8 cellular contexts compared by ENCODE assay signal in the genomic region with DNA sequence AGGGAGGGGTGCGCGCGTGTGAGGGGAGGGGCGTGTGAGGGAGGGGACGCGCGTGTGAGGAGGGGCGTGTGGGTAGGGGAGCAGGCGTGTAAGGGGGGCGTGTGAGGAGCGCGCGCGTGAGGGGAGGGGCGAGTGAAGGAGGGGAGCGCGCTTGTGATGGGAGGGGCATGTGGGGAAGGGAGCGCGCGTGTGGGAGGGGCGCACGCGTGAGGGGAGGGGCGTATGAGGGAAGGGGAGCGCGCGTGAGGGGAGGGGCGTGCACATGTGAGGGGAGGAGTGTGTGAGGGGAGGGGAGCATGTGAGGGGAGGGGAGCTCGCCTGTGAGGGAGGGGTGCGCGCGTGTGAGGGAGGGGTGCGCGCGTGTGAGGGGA. TPM values are rescaled to one million over a fixed set of nuclear protein-coding genes. Genes with fewer than 3 reads are reported as not detected.
DNase-seq lines count a peak whose midpoint lies in the region; ATAC-seq and TF ChIP-seq lines count a peak whose summit lies in the region.

No MANE protein-coding gene starts in this region.

- H3K27ac ChIP-seq in CD8-positive, alpha-beta memory T cell (ENCODE audit: low read depth, low read length): no peak overlapping the region
- H3K27ac ChIP-seq in HUES64 (ENCODE audit: low read depth, low read length): no peak overlapping the region
- no peak overlapping the region for H3K27ac ChIP-seq in SJCRH30
- no peak overlapping the region for H3K27ac ChIP-seq in foreskin keratinocyte
- peak overlapping the region; percentile 65 for H3K27ac ChIP-seq in subcutaneous abdominal adipose tissue (ENCODE audit: low read depth, low read length)

- TF ChIP-seq CTCF in foreskin keratinocyte (conservative IDR thresholded peaks at IDR 0.05): no peak

- WGBS in HUES64: 1% methylated on average over 29 of the region's 35 CpGs

- no peak overlapping the region for H3K9ac ChIP-seq in HUES64 (ENCODE audit: low read depth, low read length)
- H3K9ac ChIP-seq in subcutaneous abdominal adipose tissue (ENCODE audit: low read length in 5 of 5): no peak overlapping the region

- H3K9me3 Mint-ChIP-seq in CD8-positive, alpha-beta memory T cell: no peaks in the 10 kb centered on the region

- CTCF ChIA-PET in CD8-positive, alpha-beta memory T cell (lab: Charles Lee): interaction anchor here (1.0 to 12.3 kb wide), 3 partner anchors 16 to 81 kb away, joined by 3 to 179 read pairs (median 3); a partner anchor contains a TSS

- ATAC-seq in foreskin keratinocyte (peak; percentile 2), GM21717 (IDR thresholded peaks at IDR 0.05; ENCODE audit: unreplicated experiment) (no peak)

- H3K4me3 Mint-ChIP-seq in CD8-positive, alpha-beta memory T cell: peak overlapping the region; percentile 92 to 98 (median 95)

- peaks cover 27 to 45% (median 38%) of the 10 kb centered on the region in 3 donors for H3K4me1 Mint-ChIP-seq in CD8-positive, alpha-beta memory T cell

- POLR2A ChIA-PET in CD8-positive, alpha-beta memory T cell (lab: Charles Lee): interaction anchor here (2.5 kb wide), 1 partner anchor 16 kb away, joined by 45 read pairs; a partner anchor contains a TSS

- H3K27me3 ChIP-seq in CD8-positive, alpha-beta memory T cell (ENCODE audit: insufficient read depth, low read length, poor library complexity, severe bottlenecking): no peaks in the 10 kb centered on the region
- H3K27me3 ChIP-seq in HUES64 (ENCODE audit: insufficient read depth, low read length) (peaks cover 17% of the 10 kb centered on the region), SJCRH30 (no peaks in the 10 kb centered on the region), foreskin keratinocyte (no peaks in the 10 kb centered on the region), neuron (ENCODE audit: insufficient read depth, low read length) (no peaks in the 10 kb centered on the region), subcutaneous abdominal adipose tissue (ENCODE audit: control insufficient read depth in 5 of 5, insufficient read depth in 4 of 5, low read length in 5 of 5) (no peaks in the 10 kb centered on the region)

- peak; percentile 79 to 90 (median 81) for DNase-seq in CD8-positive, alpha-beta memory T cell
- DNase-seq in SJCRH30 (peak; percentile 92 to 94), foreskin keratinocyte (peak; percentile 57 to 78)
- peak; percentile 76 to 89 (median 84) for DNase-seq in activated naive CD4-positive, alpha-beta T cell (lab: John Stamatoyannopoulos, UW)

- peak overlapping the region; percentile 82 for H2AFZ ChIP-seq in neuron (ENCODE audit: low read depth, low read length)

- no peak overlapping the region for H3K4me3 ChIP-seq in CD8-positive, alpha-beta memory T cell (ENCODE audit: low read length)
- peak overlapping the region; percentile 93 for H3K4me3 ChIP-seq in HUES64 (ENCODE audit: low read length)
- H3K4me3 ChIP-seq in SJCRH30: no peak overlapping the region
- H3K4me3 ChIP-seq in neuron (ENCODE audit: low read length): peak overlapping the region; percentile 85
- peak overlapping the region in 4 of 5 donors; percentile 17 to 93 (median 89) for H3K4me3 ChIP-seq in subcutaneous abdominal adipose tissue (ENCODE audit: low read depth in 1 of 5, low read length in 5 of 5)

- H3K4me1 ChIP-seq in CD8-positive, alpha-beta memory T cell (ENCODE audit: insufficient read depth, low read length): peaks cover 22% of the 10 kb centered on the region
- H3K4me1 ChIP-seq in HUES64 (ENCODE audit: insufficient read depth, low read length) (peaks cover 10% of the 10 kb centered on the region), SJCRH30 (peaks cover 10% of the 10 kb centered on the region; the same call in 1 of the 2 replicates), foreskin keratinocyte (no peaks in the 10 kb centered on the region), neuron (ENCODE audit: insufficient read depth, low read length) (peaks cover 22% of the 10 kb centered on the region), subcutaneous abdominal adipose tissue (ENCODE audit: control insufficient read depth in 5 of 5, insufficient read depth in 5 of 5, low read length in 5 of 5) (peaks cover 5 to 22% (median 18%) of the 10 kb centered on the region in 5 donors)

- no peaks in the 10 kb centered on the region for H3K36me3 ChIP-seq in CD8-positive, alpha-beta memory T cell (ENCODE audit: insufficient read depth, low read length)
- H3K36me3 ChIP-seq in HUES64 (ENCODE audit: insufficient read depth, low read length) (peaks cover 11% of the 10 kb centered on the region; the same call in 1 of the 2 replicates), SJCRH30 (no peaks in the 10 kb centered on the region), neuron (ENCODE audit: insufficient read depth, low read length) (peaks cover 28% of the 10 kb centered on the region), subcutaneous abdominal adipose tissue (ENCODE audit: control insufficient read depth in 5 of 5, insufficient read depth in 5 of 5, low read length in 5 of 5) (peaks cover 0 to 5% (median 3%) of the 10 kb centered on the region in 5 donors)

- peaks cover 0 to 28% (median 9%) of the 10 kb centered on the region in 3 donors for H3K36me3 Mint-ChIP-seq in CD8-positive, alpha-beta memory T cell

- no peaks in the 10 kb centered on the region for H3K9me3 ChIP-seq in CD8-positive, alpha-beta memory T cell (ENCODE audit: low read length)
- H3K9me3 ChIP-seq in HUES64 (ENCODE audit: insufficient read depth, low read depth, low read length) (no peaks in the 10 kb centered on the region), SJCRH30 (replicated peaks) (no peaks in the 10 kb centered on the region), neuron (ENCODE audit: low read length) (no peaks in the 10 kb centered on the region), subcutaneous abdominal adipose tissue (ENCODE audit: control insufficient read depth in 5 of 5, low read length in 5 of 5) (no peaks in the 10 kb centered on the region)

- H3K27me3 Mint-ChIP-seq in CD8-positive, alpha-beta memory T cell: peaks cover 0 to 3% of the 10 kb centered on the region in 2 donors

- peak overlapping the region; percentile 88 to 98 (median 94) for H3K27ac Mint-ChIP-seq in CD8-positive, alpha-beta memory T cell

RNA-seq across cellular contexts. Expression of a gene that starts 19.1 kb away (rescaled TPM):
- 1 to 10 TPM; 8.6 to 9.2 TPM for total RNA-seq in CD8-positive, alpha-beta memory T cell
- polyA plus RNA-seq in CD8-positive, alpha-beta memory T cell: 32.3 TPM
- 5.2 TPM for polyA plus RNA-seq in HUES64 (2013, experiment 1 of 2)
- 9.4 TPM for polyA plus RNA-seq in HUES64 (2013, experiment 2 of 2)
- 12.4 and 13.0 TPM in 2 replicates for total RNA-seq in SJCRH30 (2014; rRNA removed; shearing (Covaris generic))
- 6.8 and 8.4 TPM in 2 replicates for total RNA-seq in foreskin keratinocyte
- polyA plus RNA-seq in foreskin keratinocyte: 3.6 and 4.0 TPM in 2 replicates

Comparison
In these comparisons a context has a peak if more than half of its experiments do, and no peak if none do; other contexts are left out.
1. H3K4me3 ChIP-seq: peak in HUES64 (single experiment), neuron (single experiment) and subcutaneous abdominal adipose tissue (4 of 5); none in CD8-positive, alpha-beta memory T cell (single experiment) and SJCRH30 (single experiment).
2. Peak in every context shown above with its lines, with median percentiles within 50 percentile points of each other: DNase-seq.